Comparison of ENCODE assay signal across 12 cellular contexts in the genomic region with DNA sequence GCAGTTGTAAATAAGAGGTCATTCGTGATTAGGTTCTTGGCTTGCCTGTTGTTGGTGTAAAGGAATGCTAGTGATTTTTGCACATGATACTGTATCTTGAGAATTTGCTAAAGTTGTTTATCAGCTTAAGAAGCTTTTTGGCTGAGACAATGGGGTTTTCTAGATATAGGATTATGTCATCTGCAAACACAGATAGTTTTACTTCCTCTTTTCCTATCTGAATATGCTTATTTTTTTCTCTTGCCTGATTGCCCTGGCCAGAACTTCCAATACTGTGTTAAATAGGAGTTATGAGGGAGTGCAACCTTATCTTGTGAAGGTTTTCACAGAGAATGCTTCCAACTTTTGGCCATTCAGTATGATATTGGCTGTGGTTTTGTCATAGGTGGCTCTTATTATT.
DNase-seq lines count a peak whose midpoint lies in the region; ATAC-seq lines count a peak whose summit lies in the region.
"Had no signal": no experiment of that assay in that cellular context is flagged by ENCODE, and none has a peak within 500 bp of the region (broad histone marks: within the 10 kb centered on the region; RNA-seq: fewer than 3 reads in every experiment).

No MANE protein-coding gene starts in this region.

- DNase-seq in OCI-M2 (lab: John Stamatoyannopoulos, UW; ENCODE audit: unreplicated experiment) (peak; percentile 7), islet precursor cell (no peak), T-helper 2 cell (no peak), NCI-H2227 (lab: John Stamatoyannopoulos, UW; ENCODE audit: unreplicated experiment) (no peak)
- DNase-seq in activated CD4-positive, alpha-beta T cell treated with anti-CD3 and anti-CD28 coated beads, Interleukin-2, amount 10 ng/mL, durations not matched to agents 24 days and 14 days, result no peak
- DNase-seq: immature natural killer cell, right lobe of liver, SK-N-SH had no signal

- intact Hi-C loops in activated CD4-positive, alpha-beta T cell treated with anti-CD3 and anti-CD28 coated beads, Interleukin-2, amount 10 ng/mL, durations not matched to agents 24 days and 14 days (cut with micrococcal nuclease), result no loop called here

- peaks cover 3% of the 10 kb centered on the region for H3K9me3 Mint-ChIP-seq in activated CD4-positive, alpha-beta T cell treated with anti-CD3 and anti-CD28 coated beads, Interleukin-2, amount 10 ng/mL, durations not matched to agents 24 days and 14 days

- no peak overlapping the region for H3K27ac Mint-ChIP-seq in activated CD4-positive, alpha-beta T cell treated with anti-CD3 and anti-CD28 coated beads, Interleukin-2, amount 10 ng/mL, durations not matched to agents 24 days and 14 days
- H3K27ac Mint-ChIP-seq: IgD-negative memory B cell, immature natural killer cell had no signal

- no peak overlapping the region for H3K4me3 Mint-ChIP-seq in activated CD4-positive, alpha-beta T cell treated with anti-CD3 and anti-CD28 coated beads, Interleukin-2, amount 10 ng/mL, durations not matched to agents 24 days and 14 days
- H3K4me3 Mint-ChIP-seq: IgD-negative memory B cell, immature natural killer cell had no signal

- ATAC-seq in GM18867 (IDR thresholded peaks at IDR 0.05; ENCODE audit: unreplicated experiment) (peak; percentile 81), GM21737 (IDR thresholded peaks at IDR 0.05; ENCODE audit: unreplicated experiment) (peak; percentile 67), HG03354 (IDR thresholded peaks at IDR 0.05; ENCODE audit: poor library complexity, severe bottlenecking, unreplicated experiment) (peak; percentile 67)
- ATAC-seq: right lobe of liver had no signal

- H3K4me1 Mint-ChIP-seq in activated CD4-positive, alpha-beta T cell treated with anti-CD3 and anti-CD28 coated beads, Interleukin-2, amount 10 ng/mL, durations not matched to agents 24 days and 14 days, result no peaks in the 10 kb centered on the region
- H3K4me1 Mint-ChIP-seq: IgD-negative memory B cell, immature natural killer cell had no signal

- no peaks in the 10 kb centered on the region for H3K27me3 Mint-ChIP-seq in activated CD4-positive, alpha-beta T cell treated with anti-CD3 and anti-CD28 coated beads, Interleukin-2, amount 10 ng/mL, durations not matched to agents 24 days and 14 days
- H3K27me3 Mint-ChIP-seq: IgD-negative memory B cell had no signal

- no peaks in the 10 kb centered on the region for H3K36me3 Mint-ChIP-seq in activated CD4-positive, alpha-beta T cell treated with anti-CD3 and anti-CD28 coated beads, Interleukin-2, amount 10 ng/mL, durations not matched to agents 24 days and 14 days (ENCODE audit: low read depth)
- H3K36me3 Mint-ChIP-seq: IgD-negative memory B cell, immature natural killer cell had no signal
